ENCODE assay signal across 1 cellular context in the genomic region with DNA sequence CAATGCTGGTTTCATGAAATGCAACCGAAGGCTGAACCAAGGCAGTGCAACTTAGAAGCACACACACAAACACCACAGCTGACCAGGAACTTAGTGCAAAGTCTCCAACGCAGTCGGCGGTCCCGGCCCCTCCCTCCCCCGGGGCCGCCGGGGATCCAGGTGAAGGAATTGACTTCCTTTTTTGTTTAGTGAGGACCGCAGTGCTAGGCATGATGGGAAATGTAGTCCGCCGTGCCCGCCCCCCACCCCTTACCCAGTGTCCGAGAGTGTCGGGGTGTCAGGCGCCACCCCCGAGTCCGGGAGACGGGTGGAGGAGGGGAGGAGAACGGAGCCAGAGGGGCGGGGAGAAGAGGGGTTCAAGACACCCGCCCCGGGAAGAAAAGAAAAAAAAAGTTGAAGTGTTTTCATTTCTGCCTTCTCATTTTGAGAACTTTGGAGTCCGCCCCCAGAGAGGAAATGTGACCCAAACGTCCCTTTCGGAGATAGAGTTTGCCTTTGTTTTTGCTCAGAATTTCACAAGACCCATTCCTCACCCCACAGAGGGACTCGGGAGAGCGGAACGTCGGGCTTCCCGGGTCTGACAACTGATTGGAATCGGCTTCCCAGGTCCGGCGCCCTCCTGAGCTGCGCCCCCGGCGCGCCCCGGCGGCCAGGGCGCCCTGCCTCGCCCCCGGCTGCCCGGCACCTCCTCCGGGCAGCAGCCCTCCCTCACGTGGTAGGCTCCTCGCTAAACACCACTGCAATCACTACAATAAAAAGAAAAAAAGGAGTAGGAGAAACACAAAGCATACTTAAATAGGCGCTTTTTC.
TF ChIP-seq lines count a peak whose summit lies in the region.

No MANE protein-coding gene starts in this region.

TF ChIP-seq in K562, 482 proteins besides CTCF, POLR2A, EP300 and RAD21 (continued from another document and continues in another):
- TF ChIP-seq, protein P1, sequence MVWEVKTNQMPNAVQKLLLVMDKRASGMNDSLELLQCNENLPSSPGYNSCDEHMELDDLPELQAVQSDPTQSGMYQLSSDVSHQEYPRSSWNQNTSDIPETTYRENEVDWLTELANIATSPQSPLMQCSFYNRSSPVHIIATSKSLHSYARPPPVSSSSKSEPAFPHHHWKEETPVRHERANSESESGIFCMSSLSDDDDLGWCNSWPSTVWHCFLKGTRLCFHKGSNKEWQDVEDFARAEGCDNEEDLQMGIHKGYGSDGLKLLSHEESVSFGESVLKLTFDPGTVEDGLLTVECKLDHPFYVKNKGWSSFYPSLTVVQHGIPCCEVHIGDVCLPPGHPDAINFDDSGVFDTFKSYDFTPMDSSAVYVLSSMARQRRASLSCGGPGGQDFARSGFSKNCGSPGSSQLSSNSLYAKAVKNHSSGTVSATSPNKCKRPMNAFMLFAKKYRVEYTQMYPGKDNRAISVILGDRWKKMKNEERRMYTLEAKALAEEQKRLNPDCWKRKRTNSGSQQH (CRISPR knock-in tag; IDR thresholded peaks at IDR 0.05) = no peak
- TF ChIP-seq PHB (CRISPR knock-in tag; IDR thresholded peaks at IDR 0.05) = no peak
- TF ChIP-seq CEBPB (tag; IDR thresholded peaks at IDR 0.05) = peak; percentile 84
- TF ChIP-seq, protein P2, sequence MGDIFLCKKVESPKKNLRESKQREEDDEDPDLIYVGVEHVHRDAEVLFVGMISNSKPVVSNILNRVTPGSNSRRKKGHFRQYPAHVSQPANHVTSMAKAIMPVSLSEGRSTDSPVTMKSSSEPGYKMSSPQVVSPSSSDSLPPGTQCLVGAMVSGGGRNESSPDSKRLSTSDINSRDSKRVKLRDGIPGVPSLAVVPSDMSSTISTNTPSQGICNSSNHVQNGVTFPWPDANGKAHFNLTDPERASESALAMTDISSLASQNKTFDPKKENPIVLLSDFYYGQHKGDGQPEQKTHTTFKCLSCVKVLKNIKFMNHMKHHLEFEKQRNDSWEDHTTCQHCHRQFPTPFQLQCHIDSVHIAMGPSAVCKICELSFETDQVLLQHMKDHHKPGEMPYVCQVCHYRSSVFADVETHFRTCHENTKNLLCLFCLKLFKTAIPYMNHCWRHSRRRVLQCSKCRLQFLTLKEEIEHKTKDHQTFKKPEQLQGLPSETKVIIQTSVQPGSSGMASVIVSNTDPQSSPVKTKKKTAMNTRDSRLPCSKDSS (IDR thresholded peaks at IDR 0.05; ENCODE audit: low read depth, partially characterized antibody) = no peak
- TF ChIP-seq ETS1 (conservative IDR thresholded peaks at IDR 0.05; ENCODE audit: control insufficient read depth, low read depth, low read length) = peak; percentile 85
- TF ChIP-seq ZNF445 (CRISPR knock-in tag; IDR thresholded peaks at IDR 0.05; ENCODE audit: low read depth) = no peak
- TF ChIP-seq FIP1L1 (IDR thresholded peaks at IDR 0.05; ENCODE audit: low read depth, low read length, poor library complexity, severe bottlenecking) = peak; percentile 62
- TF ChIP-seq, protein P3, sequence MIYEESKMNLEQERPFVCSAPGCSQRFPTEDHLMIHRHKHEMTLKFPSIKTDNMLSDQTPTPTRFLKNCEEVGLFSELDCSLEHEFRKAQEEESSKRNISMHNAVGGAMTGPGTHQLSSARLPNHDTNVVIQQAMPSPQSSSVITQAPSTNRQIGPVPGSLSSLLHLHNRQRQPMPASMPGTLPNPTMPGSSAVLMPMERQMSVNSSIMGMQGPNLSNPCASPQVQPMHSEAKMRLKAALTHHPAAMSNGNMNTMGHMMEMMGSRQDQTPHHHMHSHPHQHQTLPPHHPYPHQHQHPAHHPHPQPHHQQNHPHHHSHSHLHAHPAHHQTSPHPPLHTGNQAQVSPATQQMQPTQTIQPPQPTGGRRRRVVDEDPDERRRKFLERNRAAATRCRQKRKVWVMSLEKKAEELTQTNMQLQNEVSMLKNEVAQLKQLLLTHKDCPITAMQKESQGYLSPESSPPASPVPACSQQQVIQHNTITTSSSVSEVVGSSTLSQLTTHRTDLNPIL (CRISPR knock-in tag; IDR thresholded peaks at IDR 0.05) = no peak
- TF ChIP-seq MED1 (CRISPR knock-in tag; IDR thresholded peaks at IDR 0.05; ENCODE audit: borderline replicate concordance) = no peak
- TF ChIP-seq ZBTB5 (IDR thresholded peaks at IDR 0.05) = peak; percentile 98
- TF ChIP-seq L3MBTL2 (IDR thresholded peaks at IDR 0.05) = peak; percentile 46; the same call in 1 of the 2 replicates
- no peak for TF ChIP-seq CAMTA2 (CRISPR knock-in tag; conservative IDR thresholded peaks at IDR 0.05)
- TF ChIP-seq TCF3 (CRISPR knock-in tag; IDR thresholded peaks at IDR 0.05) = no peak
- TF ChIP-seq ZNF23 (CRISPR knock-in tag; IDR thresholded peaks at IDR 0.05) = no peak
- peak; percentile 47 for TF ChIP-seq DACH1 (IDR thresholded peaks at IDR 0.05; ENCODE audit: partially characterized antibody)
- TF ChIP-seq TOE1 (IDR thresholded peaks at IDR 0.05; ENCODE audit: borderline replicate concordance) = peak; percentile 40; the same call in 1 of the 2 replicates
- no peak for TF ChIP-seq TOE1 (CRISPR knock-in tag; IDR thresholded peaks at IDR 0.05; ENCODE audit: borderline replicate concordance, low read depth)
- peak; percentile 37 for TF ChIP-seq TAF1 (IDR thresholded peaks at IDR 0.05; ENCODE audit: control insufficient read depth, extremely low read depth, insufficient read depth, low read length, severe bottlenecking)
- TF ChIP-seq, protein P4, sequence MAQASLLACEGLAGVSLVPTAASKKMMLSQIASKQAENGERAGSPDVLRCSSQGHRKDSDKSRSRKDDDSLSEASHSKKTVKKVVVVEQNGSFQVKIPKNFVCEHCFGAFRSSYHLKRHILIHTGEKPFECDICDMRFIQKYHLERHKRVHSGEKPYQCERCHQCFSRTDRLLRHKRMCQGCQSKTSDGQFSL (CRISPR knock-in tag; IDR thresholded peaks at IDR 0.05) = 0 out of 2 replicates have a peak, but pooled peaks have one; percentile 50
- TF ChIP-seq, protein P4 (tag; IDR thresholded peaks at IDR 0.05) = 0 out of 4 replicates have a peak, but pooled peaks of 1 of the 2 experiments have one; percentile 22
- TF ChIP-seq ZNF589 (CRISPR knock-in tag; IDR thresholded peaks at IDR 0.05; ENCODE audit: low read depth) = 0 out of 2 replicates have a peak, but pooled peaks have one; percentile 35
- peak; percentile 56 for TF ChIP-seq CTBP1 (IDR thresholded peaks at IDR 0.05; ENCODE audit: borderline replicate concordance)
- TF ChIP-seq FOS (IDR thresholded peaks at IDR 0.05; ENCODE audit: extremely low read depth, insufficient read length) = no peak
- TF ChIP-seq, protein P5, sequence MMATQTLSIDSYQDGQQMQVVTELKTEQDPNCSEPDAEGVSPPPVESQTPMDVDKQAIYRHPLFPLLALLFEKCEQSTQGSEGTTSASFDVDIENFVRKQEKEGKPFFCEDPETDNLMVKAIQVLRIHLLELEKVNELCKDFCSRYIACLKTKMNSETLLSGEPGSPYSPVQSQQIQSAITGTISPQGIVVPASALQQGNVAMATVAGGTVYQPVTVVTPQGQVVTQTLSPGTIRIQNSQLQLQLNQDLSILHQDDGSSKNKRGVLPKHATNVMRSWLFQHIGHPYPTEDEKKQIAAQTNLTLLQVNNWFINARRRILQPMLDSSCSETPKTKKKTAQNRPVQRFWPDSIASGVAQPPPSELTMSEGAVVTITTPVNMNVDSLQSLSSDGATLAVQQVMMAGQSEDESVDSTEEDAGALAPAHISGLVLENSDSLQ (IDR thresholded peaks at IDR 0.05) = 0 out of 2 replicates have a peak, but pooled peaks have one; percentile 29
- TF ChIP-seq TBP (optimal IDR thresholded peaks at IDR 0.05; ENCODE audit: low read depth, low read length) = no peak
- TF ChIP-seq ARID1B (IDR thresholded peaks at IDR 0.05) = peak; percentile 9; the same call in 1 of the 2 replicates
- TF ChIP-seq, protein P6, sequence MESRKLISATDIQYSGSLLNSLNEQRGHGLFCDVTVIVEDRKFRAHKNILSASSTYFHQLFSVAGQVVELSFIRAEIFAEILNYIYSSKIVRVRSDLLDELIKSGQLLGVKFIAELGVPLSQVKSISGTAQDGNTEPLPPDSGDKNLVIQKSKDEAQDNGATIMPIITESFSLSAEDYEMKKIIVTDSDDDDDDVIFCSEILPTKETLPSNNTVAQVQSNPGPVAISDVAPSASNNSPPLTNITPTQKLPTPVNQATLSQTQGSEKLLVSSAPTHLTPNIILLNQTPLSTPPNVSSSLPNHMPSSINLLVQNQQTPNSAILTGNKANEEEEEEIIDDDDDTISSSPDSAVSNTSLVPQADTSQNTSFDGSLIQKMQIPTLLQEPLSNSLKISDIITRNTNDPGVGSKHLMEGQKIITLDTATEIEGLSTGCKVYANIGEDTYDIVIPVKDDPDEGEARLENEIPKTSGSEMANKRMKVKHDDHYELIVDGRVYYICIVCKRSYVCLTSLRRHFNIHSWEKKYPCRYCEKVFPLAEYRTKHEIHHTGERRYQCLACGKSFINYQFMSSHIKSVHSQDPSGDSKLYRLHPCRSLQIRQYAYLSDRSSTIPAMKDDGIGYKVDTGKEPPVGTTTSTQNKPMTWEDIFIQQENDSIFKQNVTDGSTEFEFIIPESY (CRISPR knock-in tag; IDR thresholded peaks at IDR 0.05) = no peak
- no peak for TF ChIP-seq ZFP30 (CRISPR knock-in tag; IDR thresholded peaks at IDR 0.05; ENCODE audit: borderline replicate concordance)
- TF ChIP-seq DPF2 (IDR thresholded peaks at IDR 0.05) = no peak
- TF ChIP-seq, protein P7, sequence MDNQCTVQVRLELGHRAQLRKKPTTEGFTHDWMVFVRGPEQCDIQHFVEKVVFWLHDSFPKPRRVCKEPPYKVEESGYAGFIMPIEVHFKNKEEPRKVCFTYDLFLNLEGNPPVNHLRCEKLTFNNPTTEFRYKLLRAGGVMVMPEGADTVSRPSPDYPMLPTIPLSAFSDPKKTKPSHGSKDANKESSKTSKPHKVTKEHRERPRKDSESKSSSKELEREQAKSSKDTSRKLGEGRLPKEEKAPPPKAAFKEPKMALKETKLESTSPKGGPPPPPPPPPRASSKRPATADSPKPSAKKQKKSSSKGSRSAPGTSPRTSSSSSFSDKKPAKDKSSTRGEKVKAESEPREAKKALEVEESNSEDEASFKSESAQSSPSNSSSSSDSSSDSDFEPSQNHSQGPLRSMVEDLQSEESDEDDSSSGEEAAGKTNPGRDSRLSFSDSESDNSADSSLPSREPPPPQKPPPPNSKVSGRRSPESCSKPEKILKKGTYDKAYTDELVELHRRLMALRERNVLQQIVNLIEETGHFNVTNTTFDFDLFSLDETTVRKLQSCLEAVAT (IDR thresholded peaks at IDR 0.05) = peak in 1 of 2 experiments; percentile 87; a peak in 2 of 4 replicates
- peak; percentile 52; the same call in 1 of the 2 replicates for TF ChIP-seq CXXC5 (CRISPR knock-in tag; IDR thresholded peaks at IDR 0.05)
- TF ChIP-seq ATF3 (IDR thresholded peaks at IDR 0.05) = no peak
- TF ChIP-seq ATF3 (CRISPR knock-in tag; conservative IDR thresholded peaks at IDR 0.05) = 0 out of 2 replicates have a peak, but pooled peaks have one; percentile 43
- no peak for TF ChIP-seq ATF6 (CRISPR knock-in tag; IDR thresholded peaks at IDR 0.05)
- peak; percentile 67; the same call in 1 of the 2 replicates for TF ChIP-seq ATF7 (IDR thresholded peaks at IDR 0.05)
- TF ChIP-seq ARID2 (IDR thresholded peaks at IDR 0.05) = no peak
- no peak for TF ChIP-seq HNRNPH1 (optimal IDR thresholded peaks at IDR 0.05; ENCODE audit: low read depth, low read length)
- no peak for TF ChIP-seq ZNF24 (IDR thresholded peaks at IDR 0.05)
- no peak for TF ChIP-seq GABPA (tag; conservative IDR thresholded peaks at IDR 0.05; ENCODE audit: low read depth)
- TF ChIP-seq ZBTB7A (IDR thresholded peaks at IDR 0.05; ENCODE audit: borderline replicate concordance, control insufficient read depth, low read depth, low read length) = peak; percentile 67; the same call in 1 of the 2 replicates
- TF ChIP-seq IFI16 (CRISPR knock-in tag; IDR thresholded peaks at IDR 0.05) = no peak
- no peak for TF ChIP-seq SNIP1 (IDR thresholded peaks at IDR 0.05; ENCODE audit: low read depth)
